In genomic region chr1:30966690-30967369, GRCh38 we compare ENCODE assay signal across 9 cellular contexts. TPM values are rescaled to one million over a fixed set of nuclear protein-coding genes. Genes with fewer than 3 reads are reported as not detected.
DNase-seq lines count a peak whose midpoint lies in the region; ATAC-seq, FAIRE-seq and TF ChIP-seq lines count a peak whose summit lies in the region.
"Had no signal": no experiment of that assay in that cellular context is flagged by ENCODE, and none has a peak within 500 bp of the region (broad histone marks: within the 10 kb centered on the region; RNA-seq: fewer than 3 reads in every experiment).

No MANE protein-coding gene starts in this region.

- H3K4me1 ChIP-seq in H1 (replicated peaks in 1 of 4; ENCODE audit: control insufficient read depth in 3 of 4, insufficient read depth in 4 of 4, low read length in 3 of 4), result no peaks in the 10 kb centered on the region
- H3K4me1 ChIP-seq in pancreas, result peaks cover 5 to 13% (median 10%) of the 10 kb centered on the region in 3 donors

- peaks cover 0 to 69% of the 10 kb centered on the region in 2 experiments; a peak in 2 of 4 replicates for H3K79me2 ChIP-seq in H1 (ENCODE audit: control insufficient read depth in 1 of 2, insufficient read depth in 2 of 2, low read length in 2 of 2)

- H3K27me3 ChIP-seq in H1 (replicated peaks in 1 of 4; ENCODE audit: control insufficient read depth in 3 of 4, extremely low read depth in 1 of 4, insufficient read depth in 3 of 4, low read length in 3 of 4) (no peaks in the 10 kb centered on the region), pancreas (no peaks in the 10 kb centered on the region)

- H4K20me1 ChIP-seq in H1 (replicated peaks in 1 of 2; ENCODE audit: control insufficient read depth in 1 of 2, insufficient read depth in 2 of 2, low read length in 2 of 2), result peaks cover 9 to 13% of the 10 kb centered on the region in 2 experiments

- no peak overlapping the region for H2BK120ac ChIP-seq in H1 (replicated peaks; ENCODE audit: low read depth, low read length)

- TF ChIP-seq RAD21 in H1 (IDR thresholded peaks at IDR 0.05 in 1 of 2, conservative IDR thresholded peaks at IDR 0.05 in 1 of 2; ENCODE audit: low read depth in 2 of 2, low read length in 2 of 2), result no peak

- H3K27ac ChIP-seq in H1 (ENCODE audit: low read depth, low read length) (no peak overlapping the region), pancreas (no peak overlapping the region)

- H2AFZ ChIP-seq in H1 (ENCODE audit: low read length), result no peak overlapping the region

- no peak overlapping the region for H3K4me2 ChIP-seq in H1 (ENCODE audit: insufficient read depth in 1 of 2, low read depth in 2 of 2, low read length in 2 of 2)

- TF ChIP-seq CTCF in H1 (IDR thresholded peaks at IDR 0.05; ENCODE audit: control extremely low read depth in 1 of 3, insufficient read depth in 1 of 3, low read depth in 1 of 3, low read length in 3 of 3), result no peak
- no peak for TF ChIP-seq CTCF in pancreas (IDR thresholded peaks at IDR 0.05)

- 90 to 100% methylated on average over 1 to 8 of the region's 8 CpGs for WGBS in H1 (ENCODE audit: extremely low coverage in 1 of 2, insufficient coverage in 1 of 2, insufficient read length in 1 of 2, insufficient replicate concordance in 2 of 2, low coverage in 1 of 2, low lambda C conversion rate in 2 of 2, missing lambda C conversion rate in 1 of 2), 2 experiments
- 60% methylated on average over 8 of the region's 8 CpGs for WGBS in pancreas, 2 donors

- H4K8ac ChIP-seq in H1 (ENCODE audit: extremely low read depth, insufficient read depth, low read length), result peak overlapping the region; percentile 63

- H3K14ac ChIP-seq in H1 (ENCODE audit: insufficient read length), result no peak overlapping the region

- peaks cover 21 to 84% (median 55%) of the 10 kb centered on the region in 4 experiments; a peak in 7 of 8 replicates for H3K36me3 ChIP-seq in H1 (ENCODE audit: control insufficient read depth in 2 of 4, insufficient read depth in 4 of 4, low read length in 3 of 4)
- H3K36me3 ChIP-seq in pancreas, result peaks cover 0 to 54% (median 20%) of the 10 kb centered on the region in 3 donors

- no peaks in the 10 kb centered on the region for H3K9me3 ChIP-seq in H1 (ENCODE audit: insufficient read depth in 2 of 2, low read depth in 1 of 2, low read length in 1 of 2)
- no peaks in the 10 kb centered on the region for H3K9me3 ChIP-seq in pancreas

- no peaks in the 10 kb centered on the region for H3K23me2 ChIP-seq in H1 (ENCODE audit: low read depth, low read length)

- CTCF ChIA-PET in H1 (lab: Charles Lee; ENCODE audit: partially characterized antibody), result interaction anchor here (1.2 to 1.6 kb wide), 2 partner anchors 9 to 200 kb away, joined by 3 to 4 read pairs; no protein-coding TSS in a partner anchor

- TF ChIP-seq POLR2A in H1 (IDR thresholded peaks at IDR 0.05; ENCODE audit: control extremely low read depth in 1 of 2, low read depth in 2 of 2, low read length in 2 of 2), result no peak

- H3K18ac ChIP-seq in H1 (ENCODE audit: extremely low read depth, low read length), result no peak overlapping the region

- intact Hi-C loops in pancreas (cut with DNase I), result no loop called here

- no peak overlapping the region for H3K4ac ChIP-seq in H1 (replicated peaks; ENCODE audit: insufficient read length, low read depth, low read length)

- H3K23ac ChIP-seq in H1 (ENCODE audit: insufficient read length), result no peak overlapping the region

- no peak overlapping the region for H2AK5ac ChIP-seq in H1 (ENCODE audit: low read depth, low read length)

- no peak overlapping the region for H4K5ac ChIP-seq in H1 (ENCODE audit: insufficient read length, low read depth, low read length)

- no peak overlapping the region for H3K9ac ChIP-seq in H1 (replicated peaks in 1 of 4; ENCODE audit: extremely low read depth in 1 of 4, low read depth in 3 of 4, low read length in 3 of 4)

- H2BK20ac ChIP-seq in H1 (ENCODE audit: low read length), result no peak overlapping the region

- no peak overlapping the region for H3K4me3 ChIP-seq in H1 (ENCODE audit: extremely low read depth in 1 of 4, insufficient read depth in 2 of 4, low read depth in 3 of 4, low read length in 4 of 4)
- H3K4me3 ChIP-seq in pancreas, result no peak overlapping the region

- H2BK5ac ChIP-seq in H1 (ENCODE audit: low read depth, low read length), result no peak overlapping the region

- ATAC-seq in pancreas, result peak; percentile 39 to 75 (median 62)
- no peak for ATAC-seq in GM21528 (IDR thresholded peaks at IDR 0.05; ENCODE audit: low FRiP score, unreplicated experiment)
- ATAC-seq in GM21360 (IDR thresholded peaks at IDR 0.05; ENCODE audit: unreplicated experiment), result no peak
- ATAC-seq in HG02938 (IDR thresholded peaks at IDR 0.05; ENCODE audit: unreplicated experiment), result no peak

- no peak for TF ChIP-seq EP300 in H1 (IDR thresholded peaks at IDR 0.05; ENCODE audit: borderline replicate concordance in 1 of 2, low read depth in 2 of 2, low read length in 2 of 2)

- no peak overlapping the region for H2BK12ac ChIP-seq in H1 (ENCODE audit: low read depth, low read length)

- H2BK15ac ChIP-seq in H1 (ENCODE audit: low read length), result no peak overlapping the region

- DNase-seq in H4 (ENCODE audit: low spot score) (peak; percentile 55), NCI-H2171 (lab: John Stamatoyannopoulos, UW) (peak; percentile 91), H1 (ENCODE audit: low read depth in 1 of 2, low spot score in 2 of 2) (no peak), pancreas (peak in 1 of 6 donors; percentile 25), NCI-H510A (lab: John Stamatoyannopoulos, UW) (no peak)

- no peak overlapping the region for H4K91ac ChIP-seq in H1 (replicated peaks; ENCODE audit: insufficient read length, low read length)

- H3K79me1 ChIP-seq in H1 (ENCODE audit: low read depth, low read length), result peaks cover 2% of the 10 kb centered on the region; the same call in 1 of the 2 replicates

- FAIRE-seq in H1 (lab: Jason Lieb, UNC) (no peak), pancreas (lab: Jason Lieb, UNC) (no peak)
- FAIRE-seq: colon had no signal

- no peak overlapping the region for H3K56ac ChIP-seq in H1 (replicated peaks; ENCODE audit: insufficient read length, low read depth, low read length)

- POLR2A ChIA-PET in H1 (lab: Charles Lee; ENCODE audit: partially characterized antibody), result interaction anchor here (0.6 to 1.4 kb wide), 2 partner anchors 9 to 1463 kb away, joined by 3 to 4 read pairs; no protein-coding TSS in a partner anchor

TF ChIP-seq in H1, 55 proteins besides CTCF, POLR2A, EP300 and RAD21:
- no peak for TF ChIP-seq SIN3A (conservative IDR thresholded peaks at IDR 0.05 in 1 of 2, IDR thresholded peaks at IDR 0.05 in 1 of 2; ENCODE audit: low read depth in 1 of 2, low read length in 2 of 2)
- no peak for TF ChIP-seq SP1 (IDR thresholded peaks at IDR 0.05; ENCODE audit: low read depth, low read length)
- no peak for TF ChIP-seq TCF12 (IDR thresholded peaks at IDR 0.05; ENCODE audit: low read depth, low read length)
- TF ChIP-seq POU5F1 (IDR thresholded peaks at IDR 0.05; ENCODE audit: low read depth, low read length), result no peak
- no peak for TF ChIP-seq ASH2L (IDR thresholded peaks at IDR 0.05; ENCODE audit: low read length)
- TF ChIP-seq SUZ12 (IDR thresholded peaks at IDR 0.05; ENCODE audit: low read length), result no peak
- TF ChIP-seq ATF3 (IDR thresholded peaks at IDR 0.05; ENCODE audit: insufficient read depth, low read depth, low read length), result no peak
- no peak for TF ChIP-seq BRCA1 (IDR thresholded peaks at IDR 0.05; ENCODE audit: low read depth, low read length)
- no peak for TF ChIP-seq NRF1 (IDR thresholded peaks at IDR 0.05; ENCODE audit: low read depth, low read length)
- no peak for TF ChIP-seq CBX8 (IDR thresholded peaks at IDR 0.05; ENCODE audit: borderline replicate concordance, low read depth, low read length)
- no peak for TF ChIP-seq RXRA (IDR thresholded peaks at IDR 0.05; ENCODE audit: insufficient read depth, low read depth, low read length)
- no peak for TF ChIP-seq JUN (IDR thresholded peaks at IDR 0.05; ENCODE audit: low read depth, low read length)
- no peak for TF ChIP-seq NANOG (IDR thresholded peaks at IDR 0.05; ENCODE audit: insufficient read depth, low read depth, low read length, poor library complexity, severe bottlenecking)
- no peak for TF ChIP-seq SP2 (IDR thresholded peaks at IDR 0.05; ENCODE audit: low read length)
- no peak for TF ChIP-seq TAF1 (IDR thresholded peaks at IDR 0.05; ENCODE audit: low read depth, low read length)
- TF ChIP-seq KDM4A (IDR thresholded peaks at IDR 0.05; ENCODE audit: low read depth, low read length, severe bottlenecking), result no peak
- no peak for TF ChIP-seq CREB1 (IDR thresholded peaks at IDR 0.05)
- TF ChIP-seq PHF8 (conservative IDR thresholded peaks at IDR 0.05; ENCODE audit: low read depth, low read length), result no peak

RNA-seq across cellular contexts. Expression of gene SDC3, which starts 58.3 kb away (rescaled TPM):
- 15.5 and 16.7 TPM in 2 replicates for total RNA-seq in H4 (2014; rRNA removed; shearing (Covaris generic))
- 26.8 and 27.0 TPM in 2 replicates for total RNA-seq in H1 (2021; fragmentation: NEBNext Ultra II Directional; extraction: Animal tissue kit (Norgen Biotek cat#: 25700))
- polyA plus RNA-seq in H1 (2011; rRNA removed), result 7.0 and 12.7 TPM in 2 replicates
- 8.1 TPM for polyA plus RNA-seq in H1 (2011; cell fraction: cytosol; rRNA removed)
- 18.5 TPM for polyA plus RNA-seq in H1 (2011; cell fraction: nucleus; rRNA removed)
- polyA plus RNA-seq in H1 (2012, experiment 1 of 2), result 17.6 to 28.5 TPM (median 21.8 TPM) in 4 replicates
- polyA plus RNA-seq in H1 (2012, experiment 2 of 2), result 15.0 TPM
- 32.4 TPM for polyA plus RNA-seq in H1 (2013, experiment 1 of 2)
- polyA plus RNA-seq in H1 (2013, experiment 2 of 2), result 33.1 TPM
- 8.2 and 9.3 TPM in 2 replicates for polyA minus RNA-seq in H1 (2011; rRNA and poly(A)+ RNA removed)
- 15.2 TPM for polyA minus RNA-seq in H1 (2011; cell fraction: cytosol; rRNA and poly(A)+ RNA removed)
- 12.0 TPM for polyA minus RNA-seq in H1 (2011; cell fraction: nucleus; rRNA and poly(A)+ RNA removed)
- total RNA-seq in pancreas, result 10 to 100 TPM in 2 of 6 donors, 1 to 10 TPM in 4; 5.6 to 18.9 (median 7.6) TPM
- polyA plus RNA-seq in pancreas, result 1 to 10 TPM; 4.2 to 8.3 TPM

Comparison
In these comparisons a context has a peak if more than half of its experiments do, and no peak if none do; other contexts are left out.
1. DNase-seq: peak in H4 (single experiment) and NCI-H2171 (single experiment); none in H1 (0 of 2) and NCI-H510A (single experiment).
2. ATAC-seq: peak in pancreas (4 of 4); none in GM21528 (single experiment), GM21360 (single experiment) and HG02938 (single experiment).